In the genomic region with DNA sequence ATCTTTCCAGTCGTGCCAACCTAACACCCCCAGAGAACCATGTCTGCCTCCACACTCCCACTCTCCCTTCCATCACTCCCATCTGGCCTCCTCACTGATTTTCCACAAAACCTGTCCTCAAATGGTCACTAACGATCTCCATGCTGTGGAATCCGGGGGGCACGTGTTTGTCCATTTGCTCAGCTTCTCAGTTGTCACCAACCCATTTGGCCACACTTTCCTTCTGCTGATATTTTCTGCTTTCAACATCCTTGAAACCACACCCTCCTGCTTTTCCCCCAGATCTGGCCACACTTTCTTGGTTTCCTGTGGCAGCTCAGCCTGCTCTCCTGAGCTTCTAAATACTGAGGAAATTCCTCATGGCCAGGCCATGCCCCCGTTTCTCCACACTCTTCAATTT, we compare ENCODE assay signal across 6 cellular contexts.
"Had no signal": no experiment of that assay in that cellular context is flagged by ENCODE, and none has a peak within 500 bp of the region (broad histone marks: within the 10 kb centered on the region; RNA-seq: fewer than 3 reads in every experiment).

No MANE protein-coding gene starts in this region.

- H3K9me3 ChIP-seq: HAP-1 had no signal

- H3K27me3 Mint-ChIP-seq: IgD-negative memory B cell had no signal

- H3K36me3 Mint-ChIP-seq: IgD-negative memory B cell had no signal

- H3K4me1 Mint-ChIP-seq: IgD-negative memory B cell had no signal

- H3K9me3 Mint-ChIP-seq: GM23338 had no signal

- H3K36me3 ChIP-seq: HAP-1 had no signal

- H3K4me3 ChIP-seq: GM23338, HAP-1 had no signal

- H3K4me2 ChIP-seq: GM23338 had no signal

- H3K27ac Mint-ChIP-seq: GM23338 had no signal

- H2AFZ ChIP-seq: GM23338 had no signal

- H3K4me1 ChIP-seq: HAP-1 had no signal

- DNase-seq: H7, KBM-7 had no signal

- H3K4me3 Mint-ChIP-seq: GM23338, IgD-negative memory B cell had no signal

- ATAC-seq: GM23338, HCT116 had no signal
